ENCODE assay signal across 1 cellular context in the genomic region with DNA sequence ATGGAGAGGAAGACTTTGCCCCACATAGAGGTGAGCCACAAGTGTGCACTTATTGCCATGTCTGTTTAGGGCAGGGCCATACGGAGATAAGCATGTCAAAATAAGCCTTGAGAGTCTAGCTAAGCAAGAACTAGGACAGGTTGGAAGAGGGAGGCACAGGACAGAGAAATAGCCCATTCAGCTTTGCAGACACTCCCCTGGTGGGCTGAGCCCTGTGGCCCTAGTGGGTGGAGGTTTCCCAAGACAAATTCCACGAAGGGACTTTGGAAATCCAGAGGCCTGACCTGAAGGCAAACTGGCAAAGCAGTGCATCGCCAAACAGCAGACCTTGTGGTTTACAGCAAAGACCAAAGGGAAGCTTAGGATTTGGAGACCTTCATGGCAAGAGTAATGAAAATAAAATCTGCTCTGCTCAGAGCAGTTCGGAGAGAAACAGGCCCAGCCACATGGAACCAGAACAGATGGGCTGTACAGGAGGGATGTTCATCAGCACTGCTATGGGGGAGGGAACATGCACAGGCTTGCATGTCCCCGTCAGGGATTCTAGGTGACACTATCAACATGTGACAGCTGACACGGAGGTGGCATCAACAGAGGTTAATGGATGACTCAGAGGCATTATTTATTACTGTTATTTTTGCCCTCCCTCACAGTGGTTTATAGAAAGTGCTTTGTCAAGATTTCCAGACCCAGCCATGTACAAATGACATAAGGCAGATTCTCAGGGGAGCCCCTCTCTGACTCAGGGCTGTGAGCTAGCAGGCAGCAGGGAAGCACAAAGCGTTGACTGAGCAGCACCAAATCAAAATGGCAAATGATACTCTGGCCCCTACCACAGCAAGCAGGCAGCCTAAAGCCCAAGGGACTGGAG.
TF ChIP-seq lines count a peak whose summit lies in the region.

No MANE protein-coding gene starts in this region.

TF ChIP-seq in GM12878, 131 proteins besides CTCF, POLR2A, EP300 and RAD21 (continued from another document and continues in another):
- TF ChIP-seq MLLT1 (IDR thresholded peaks at IDR 0.05) (peak; percentile 57; the same call in 1 of the 2 replicates), TCF12 (IDR thresholded peaks at IDR 0.05; ENCODE audit: low read depth, low read length) (peak; percentile 72), RELB (IDR thresholded peaks at IDR 0.05; ENCODE audit: low read depth) (peak; percentile 85), IRF4 (IDR thresholded peaks at IDR 0.05; ENCODE audit: low read depth, low read length) (peak; percentile 75), TCF3 (IDR thresholded peaks at IDR 0.05; ENCODE audit: borderline replicate concordance, insufficient read depth, low read depth, low read length) (peak; percentile 68; the same call in 1 of the 2 replicates), SIX5 (IDR thresholded peaks at IDR 0.05; ENCODE audit: low read depth, low read length, severe bottlenecking) (no peak), PAX8 (IDR thresholded peaks at IDR 0.05) (0 out of 2 replicates have a peak, but pooled peaks have one; percentile 72), CREB1 (IDR thresholded peaks at IDR 0.05; ENCODE audit: low read depth) (peak; percentile 87; the same call in 1 of the 2 replicates), BCL11A (IDR thresholded peaks at IDR 0.05; ENCODE audit: low read depth, low read length) (peak; percentile 71; the same call in 1 of the 2 replicates), KLF5 (IDR thresholded peaks at IDR 0.05; ENCODE audit: partially characterized antibody) (peak; percentile 86), IKZF1 (conservative IDR thresholded peaks at IDR 0.05) (peak; percentile 91), SMARCA5 (IDR thresholded peaks at IDR 0.05) (peak; percentile 25; the same call in 1 of the 2 replicates), CREM (IDR thresholded peaks at IDR 0.05; ENCODE audit: low read depth) (peak; percentile 89), ZNF207 (IDR thresholded peaks at IDR 0.05; ENCODE audit: borderline replicate concordance) (peak; percentile 17; the same call in 1 of the 2 replicates), ZNF24 (IDR thresholded peaks at IDR 0.05) (peak; percentile 75; the same call in 1 of the 2 replicates), DPF2 (IDR thresholded peaks at IDR 0.05) (peak; percentile 87), GABPA (IDR thresholded peaks at IDR 0.05; ENCODE audit: low read depth) (peak; percentile 45; the same call in 1 of the 2 replicates), LARP7 (IDR thresholded peaks at IDR 0.05) (no peak), E4F1 (IDR thresholded peaks at IDR 0.05; ENCODE audit: borderline replicate concordance, partially characterized antibody) (no peak), FOXK2 (IDR thresholded peaks at IDR 0.05) (peak; percentile 82; the same call in 1 of the 2 replicates), JUNB (IDR thresholded peaks at IDR 0.05) (peak; percentile 89), YY1 (IDR thresholded peaks at IDR 0.05; ENCODE audit: low read depth, low read length) (peak; percentile 53; the same call in 1 of the 2 replicates), MTA2 (IDR thresholded peaks at IDR 0.05; ENCODE audit: low read depth) (peak; percentile 91), NFIC (IDR thresholded peaks at IDR 0.05; ENCODE audit: low read depth, low read length) (peak; percentile 93; the same call in 1 of the 2 replicates), POLR2AphosphoS5 (IDR thresholded peaks at IDR 0.05; ENCODE audit: low read length) (0 out of 2 replicates have a peak, but pooled peaks have one; percentile 23), CBFB (IDR thresholded peaks at IDR 0.05; ENCODE audit: low read depth) (0 out of 2 replicates have a peak, but pooled peaks have one; percentile 17), TCF7 (IDR thresholded peaks at IDR 0.05; ENCODE audit: borderline replicate concordance) (no peak), RAD51 (IDR thresholded peaks at IDR 0.05) (peak; percentile 89), RELA (IDR thresholded peaks at IDR 0.05; ENCODE audit: borderline replicate concordance, partially characterized antibody) (no peak), RB1 (IDR thresholded peaks at IDR 0.05; ENCODE audit: borderline replicate concordance) (no peak), SMC3 (IDR thresholded peaks at IDR 0.05; ENCODE audit: borderline replicate concordance, low read length) (peak; percentile 17; the same call in 1 of the 2 replicates), BMI1 (IDR thresholded peaks at IDR 0.05; ENCODE audit: borderline replicate concordance) (peak; percentile 58), BHLHE40 (IDR thresholded peaks at IDR 0.05; ENCODE audit: borderline replicate concordance in 1 of 2, low read depth in 2 of 2, low read length in 1 of 2) (peak; percentile 75 to 86), ASH2L (IDR thresholded peaks at IDR 0.05; ENCODE audit: borderline replicate concordance, low read depth) (no peak), ZNF274 (IDR thresholded peaks at IDR 0.05; ENCODE audit: insufficient read depth, insufficient read length) (no peak), SP1 (IDR thresholded peaks at IDR 0.05; ENCODE audit: low read depth, low read length) (peak; percentile 31), HDGF (IDR thresholded peaks at IDR 0.05) (0 out of 2 replicates have a peak, but pooled peaks have one; percentile 17), NR2F1 (conservative IDR thresholded peaks at IDR 0.05) (peak; percentile 81), MTA3 (IDR thresholded peaks at IDR 0.05; ENCODE audit: borderline replicate concordance, low read length) (peak; percentile 76; the same call in 1 of the 2 replicates), POU2F2 (IDR thresholded peaks at IDR 0.05; ENCODE audit: borderline replicate concordance, low read depth, low read length) (peak; percentile 73; the same call in 1 of the 3 replicates)
- TF ChIP-seq, protein P1, sequence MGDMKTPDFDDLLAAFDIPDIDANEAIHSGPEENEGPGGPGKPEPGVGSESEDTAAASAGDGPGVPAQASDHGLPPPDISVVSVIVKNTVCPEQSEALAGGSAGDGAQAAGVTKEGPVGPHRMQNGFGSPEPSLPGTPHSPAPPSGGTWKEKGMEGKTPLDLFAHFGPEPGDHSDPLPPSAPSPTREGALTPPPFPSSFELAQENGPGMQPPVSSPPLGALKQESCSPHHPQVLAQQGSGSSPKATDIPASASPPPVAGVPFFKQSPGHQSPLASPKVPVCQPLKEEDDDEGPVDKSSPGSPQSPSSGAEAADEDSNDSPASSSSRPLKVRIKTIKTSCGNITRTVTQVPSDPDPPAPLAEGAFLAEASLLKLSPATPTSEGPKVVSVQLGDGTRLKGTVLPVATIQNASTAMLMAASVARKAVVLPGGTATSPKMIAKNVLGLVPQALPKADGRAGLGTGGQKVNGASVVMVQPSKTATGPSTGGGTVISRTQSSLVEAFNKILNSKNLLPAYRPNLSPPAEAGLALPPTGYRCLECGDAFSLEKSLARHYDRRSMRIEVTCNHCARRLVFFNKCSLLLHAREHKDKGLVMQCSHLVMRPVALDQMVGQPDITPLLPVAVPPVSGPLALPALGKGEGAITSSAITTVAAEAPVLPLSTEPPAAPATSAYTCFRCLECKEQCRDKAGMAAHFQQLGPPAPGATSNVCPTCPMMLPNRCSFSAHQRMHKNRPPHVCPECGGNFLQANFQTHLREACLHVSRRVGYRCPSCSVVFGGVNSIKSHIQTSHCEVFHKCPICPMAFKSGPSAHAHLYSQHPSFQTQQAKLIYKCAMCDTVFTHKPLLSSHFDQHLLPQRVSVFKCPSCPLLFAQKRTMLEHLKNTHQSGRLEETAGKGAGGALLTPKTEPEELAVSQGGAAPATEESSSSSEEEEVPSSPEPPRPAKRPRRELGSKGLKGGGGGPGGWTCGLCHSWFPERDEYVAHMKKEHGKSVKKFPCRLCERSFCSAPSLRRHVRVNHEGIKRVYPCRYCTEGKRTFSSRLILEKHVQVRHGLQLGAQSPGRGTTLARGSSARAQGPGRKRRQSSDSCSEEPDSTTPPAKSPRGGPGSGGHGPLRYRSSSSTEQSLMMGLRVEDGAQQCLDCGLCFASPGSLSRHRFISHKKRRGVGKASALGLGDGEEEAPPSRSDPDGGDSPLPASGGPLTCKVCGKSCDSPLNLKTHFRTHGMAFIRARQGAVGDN (IDR thresholded peaks at IDR 0.05) = peak; percentile 95
- TF ChIP-seq, protein P2, sequence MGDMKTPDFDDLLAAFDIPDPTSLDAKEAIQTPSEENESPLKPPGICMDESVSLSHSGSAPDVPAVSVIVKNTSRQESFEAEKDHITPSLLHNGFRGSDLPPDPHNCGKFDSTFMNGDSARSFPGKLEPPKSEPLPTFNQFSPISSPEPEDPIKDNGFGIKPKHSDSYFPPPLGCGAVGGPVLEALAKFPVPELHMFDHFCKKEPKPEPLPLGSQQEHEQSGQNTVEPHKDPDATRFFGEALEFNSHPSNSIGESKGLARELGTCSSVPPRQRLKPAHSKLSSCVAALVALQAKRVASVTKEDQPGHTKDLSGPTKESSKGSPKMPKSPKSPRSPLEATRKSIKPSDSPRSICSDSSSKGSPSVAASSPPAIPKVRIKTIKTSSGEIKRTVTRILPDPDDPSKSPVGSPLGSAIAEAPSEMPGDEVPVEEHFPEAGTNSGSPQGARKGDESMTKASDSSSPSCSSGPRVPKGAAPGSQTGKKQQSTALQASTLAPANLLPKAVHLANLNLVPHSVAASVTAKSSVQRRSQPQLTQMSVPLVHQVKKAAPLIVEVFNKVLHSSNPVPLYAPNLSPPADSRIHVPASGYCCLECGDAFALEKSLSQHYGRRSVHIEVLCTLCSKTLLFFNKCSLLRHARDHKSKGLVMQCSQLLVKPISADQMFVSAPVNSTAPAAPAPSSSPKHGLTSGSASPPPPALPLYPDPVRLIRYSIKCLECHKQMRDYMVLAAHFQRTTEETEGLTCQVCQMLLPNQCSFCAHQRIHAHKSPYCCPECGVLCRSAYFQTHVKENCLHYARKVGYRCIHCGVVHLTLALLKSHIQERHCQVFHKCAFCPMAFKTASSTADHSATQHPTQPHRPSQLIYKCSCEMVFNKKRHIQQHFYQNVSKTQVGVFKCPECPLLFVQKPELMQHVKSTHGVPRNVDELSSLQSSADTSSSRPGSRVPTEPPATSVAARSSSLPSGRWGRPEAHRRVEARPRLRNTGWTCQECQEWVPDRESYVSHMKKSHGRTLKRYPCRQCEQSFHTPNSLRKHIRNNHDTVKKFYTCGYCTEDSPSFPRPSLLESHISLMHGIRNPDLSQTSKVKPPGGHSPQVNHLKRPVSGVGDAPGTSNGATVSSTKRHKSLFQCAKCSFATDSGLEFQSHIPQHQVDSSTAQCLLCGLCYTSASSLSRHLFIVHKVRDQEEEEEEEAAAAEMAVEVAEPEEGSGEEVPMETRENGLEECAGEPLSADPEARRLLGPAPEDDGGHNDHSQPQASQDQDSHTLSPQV (IDR thresholded peaks at IDR 0.05) = peak; percentile 84; the same call in 1 of the 2 replicates
- TF ChIP-seq, protein P3, sequence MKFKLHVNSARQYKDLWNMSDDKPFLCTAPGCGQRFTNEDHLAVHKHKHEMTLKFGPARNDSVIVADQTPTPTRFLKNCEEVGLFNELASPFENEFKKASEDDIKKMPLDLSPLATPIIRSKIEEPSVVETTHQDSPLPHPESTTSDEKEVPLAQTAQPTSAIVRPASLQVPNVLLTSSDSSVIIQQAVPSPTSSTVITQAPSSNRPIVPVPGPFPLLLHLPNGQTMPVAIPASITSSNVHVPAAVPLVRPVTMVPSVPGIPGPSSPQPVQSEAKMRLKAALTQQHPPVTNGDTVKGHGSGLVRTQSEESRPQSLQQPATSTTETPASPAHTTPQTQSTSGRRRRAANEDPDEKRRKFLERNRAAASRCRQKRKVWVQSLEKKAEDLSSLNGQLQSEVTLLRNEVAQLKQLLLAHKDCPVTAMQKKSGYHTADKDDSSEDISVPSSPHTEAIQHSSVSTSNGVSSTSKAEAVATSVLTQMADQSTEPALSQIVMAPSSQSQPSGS (IDR thresholded peaks at IDR 0.05; ENCODE audit: low read length) = peak; percentile 91
